Comparison of ENCODE assay signal across 1 cellular context in genomic region chr4:88591787-88592599, GRCh38.
TF ChIP-seq lines count a peak whose summit lies in the region.

TSS of gene HERC3 (plus strand) at chr4:88592480. CDS start at chr4:88605824, 13,344 bp downstream.

TF ChIP-seq in HepG2, 621 proteins besides CTCF, POLR2A, EP300 and RAD21 (continued from another document and continues in another):
- TF ChIP-seq ZGPAT (CRISPR knock-in tag; IDR thresholded peaks at IDR 0.05) (peak; percentile 63; the same call in 1 of the 2 replicates), ZNF367 (CRISPR knock-in tag; IDR thresholded peaks at IDR 0.05; ENCODE audit: borderline replicate concordance) (no peak), ZNF30 (CRISPR knock-in tag; IDR thresholded peaks at IDR 0.05) (no peak), TCF7 (IDR thresholded peaks at IDR 0.05; ENCODE audit: low read depth) (no peak), ZNF883 (CRISPR knock-in tag; IDR thresholded peaks at IDR 0.05; ENCODE audit: not compliant biosample characterization) (peak; percentile 45), POLR2G (IDR thresholded peaks at IDR 0.05; ENCODE audit: low read depth, low read length) (no peak), ZNF124 (CRISPR knock-in tag; IDR thresholded peaks at IDR 0.05) (no peak), RBM39 (IDR thresholded peaks at IDR 0.05; ENCODE audit: low read depth, low read length, poor library complexity, severe bottlenecking) (peak; percentile 26), NRL (CRISPR knock-in tag; IDR thresholded peaks at IDR 0.05; ENCODE audit: borderline replicate concordance) (peak; percentile 63; the same call in 1 of the 2 replicates), ZNF570 (CRISPR knock-in tag; IDR thresholded peaks at IDR 0.05; ENCODE audit: borderline replicate concordance) (peak; percentile 46; the same call in 1 of the 2 replicates), ZFP82 (CRISPR knock-in tag; IDR thresholded peaks at IDR 0.05; ENCODE audit: borderline replicate concordance) (no peak), TAF15 (IDR thresholded peaks at IDR 0.05; ENCODE audit: low read depth, low read length, poor library complexity, severe bottlenecking) (no peak), RBAK (CRISPR knock-in tag; IDR thresholded peaks at IDR 0.05) (no peak), ZNF343 (CRISPR knock-in tag; IDR thresholded peaks at IDR 0.05) (no peak; the same call in 1 of the 2 replicates), ZNF879 (CRISPR knock-in tag; IDR thresholded peaks at IDR 0.05) (no peak), HDAC1 (CRISPR knock-in tag; IDR thresholded peaks at IDR 0.05) (no peak; the same call in 1 of the 2 replicates), LRRFIP1 (CRISPR knock-in tag; conservative IDR thresholded peaks at IDR 0.05) (no peak), ZFP62 (CRISPR knock-in tag; IDR thresholded peaks at IDR 0.05) (no peak), MLXIP (CRISPR knock-in tag; IDR thresholded peaks at IDR 0.05; ENCODE audit: borderline replicate concordance) (no peak), ZNF660 (CRISPR knock-in tag; IDR thresholded peaks at IDR 0.05; ENCODE audit: borderline replicate concordance, low read depth) (no peak), ZNF7 (CRISPR knock-in tag; IDR thresholded peaks at IDR 0.05) (no peak), FOXO1 (CRISPR knock-in tag; IDR thresholded peaks at IDR 0.05) (peak; percentile 52), ZBTB14 (CRISPR knock-in tag; IDR thresholded peaks at IDR 0.05) (no peak), TP53 (CRISPR knock-in tag; conservative IDR thresholded peaks at IDR 0.05) (no peak), ZNF772 (CRISPR knock-in tag; IDR thresholded peaks at IDR 0.05) (no peak), MYC (CRISPR knock-in tag; IDR thresholded peaks at IDR 0.05; ENCODE audit: borderline replicate concordance) (peak; percentile 28; the same call in 1 of the 2 replicates), REST (IDR thresholded peaks at IDR 0.05; ENCODE audit: borderline replicate concordance in 1 of 2, low read depth in 1 of 2, low read length in 2 of 2) (no peak), U2AF2 (IDR thresholded peaks at IDR 0.05; ENCODE audit: low read depth, low read length) (no peak), AGO1 (IDR thresholded peaks at IDR 0.05; ENCODE audit: low read depth, low read length, poor library complexity, severe bottlenecking) (peak; percentile 4), RXRA (CRISPR knock-in tag; IDR thresholded peaks at IDR 0.05) (no peak), HBP1 (CRISPR knock-in tag; IDR thresholded peaks at IDR 0.05; ENCODE audit: low read depth) (no peak; the same call in 1 of the 2 replicates), ZNF788 (CRISPR knock-in tag; IDR thresholded peaks at IDR 0.05; ENCODE audit: borderline replicate concordance) (no peak), ZFY (CRISPR knock-in tag; IDR thresholded peaks at IDR 0.05) (peak; percentile 94), IRF2 (CRISPR knock-in tag; IDR thresholded peaks at IDR 0.05) (peak; percentile 47; the same call in 1 of the 2 replicates), UBTF (CRISPR knock-in tag; IDR thresholded peaks at IDR 0.05) (peak; percentile 69; the same call in 1 of the 2 replicates), KLF16 (CRISPR knock-in tag; IDR thresholded peaks at IDR 0.05) (peak in 1 of 2 experiments; percentile 87; a peak in 2 of 4 replicates), ZZZ3 (CRISPR knock-in tag; IDR thresholded peaks at IDR 0.05; ENCODE audit: borderline replicate concordance) (no peak), AFF4 (CRISPR knock-in tag; IDR thresholded peaks at IDR 0.05) (no peak), ZNF597 (CRISPR knock-in tag; IDR thresholded peaks at IDR 0.05) (no peak), NR2F2 (IDR thresholded peaks at IDR 0.05; ENCODE audit: borderline replicate concordance, low read depth) (no peak), ZNF749 (CRISPR knock-in tag; IDR thresholded peaks at IDR 0.05; ENCODE audit: borderline replicate concordance) (no peak)
